8 cellular contexts compared by ENCODE assay signal in genomic region chr17:75412455-75413317, GRCh38. TPM values are rescaled to one million over a fixed set of nuclear protein-coding genes. Genes with fewer than 3 reads are reported as not detected.
DNase-seq lines count a peak whose midpoint lies in the region; ATAC-seq and TF ChIP-seq lines count a peak whose summit lies in the region.

No MANE protein-coding gene starts in this region.

- H3K4me3 ChIP-seq in Caco-2 (ENCODE audit: low read depth, low read length) = peak overlapping the region; percentile 11; the same call in 1 of the 2 replicates

- intact Hi-C loops in Caco-2 (cut with micrococcal nuclease; ENCODE audit: unreplicated experiment) = loop anchor here (1.0 kb wide), 4 partner anchors 89 to 172 kb away; partner anchors contain the start of gene SLC25A19

- DNase-seq in Caco-2 (peak; percentile 69 to 79), HFFc6 (peak; percentile 55), NCI-H2227 (lab: John Stamatoyannopoulos, UW; ENCODE audit: unreplicated experiment) (peak; percentile 82), WTC11 (ENCODE audit: low spot score) (peak; percentile 78), kidney tubule cell (ENCODE audit: low spot score) (peak; percentile 61)
- peak; percentile 71 for DNase-seq in central memory CD4-positive, alpha-beta T cell
- DNase-seq in stimulated activated CD4-positive, alpha-beta T cell treated with anti-CD3 and anti-CD28 coated beads, Interleukin-2, amount 100 ng/mL, for 48 hours = peak; percentile 61 to 66

- H3K4me1 Mint-ChIP-seq in Caco-2 (ENCODE audit: low read depth, unreplicated experiment) = no peaks in the 10 kb centered on the region
- peaks cover 15% of the 10 kb centered on the region for H3K4me1 Mint-ChIP-seq in HFFc6 (ENCODE audit: low read depth)
- H3K4me1 Mint-ChIP-seq in WTC11 = peaks cover 7% of the 10 kb centered on the region

- H3K27me3 Mint-ChIP-seq in Caco-2 (ENCODE audit: insufficient read depth, unreplicated experiment) (peaks cover 2% of the 10 kb centered on the region), HFFc6 (ENCODE audit: insufficient read depth) (peaks cover 23% of the 10 kb centered on the region), WTC11 (ENCODE audit: low read depth) (peaks cover 9% of the 10 kb centered on the region)

- H3K36me3 ChIP-seq in Caco-2 (ENCODE audit: control insufficient read depth, insufficient read depth, low read length) = no peaks in the 10 kb centered on the region

- no peaks in the 10 kb centered on the region for H3K27me3 ChIP-seq in Caco-2 (replicated peaks; ENCODE audit: control insufficient read depth, insufficient read depth, low read length)

- no peak overlapping the region for H3K27ac Mint-ChIP-seq in Caco-2 (ENCODE audit: unreplicated experiment)
- H3K27ac Mint-ChIP-seq in HFFc6 = no peak overlapping the region
- H3K27ac Mint-ChIP-seq in WTC11 = peak overlapping the region; percentile 29; the same call in 1 of the 2 replicates

- H3K9me3 Mint-ChIP-seq in Caco-2 (ENCODE audit: unreplicated experiment) = no peaks in the 10 kb centered on the region
- H3K9me3 Mint-ChIP-seq in HFFc6 = no peaks in the 10 kb centered on the region
- H3K9me3 Mint-ChIP-seq in WTC11 = no peaks in the 10 kb centered on the region

- H3K9me3 ChIP-seq in Caco-2 = no peaks in the 10 kb centered on the region

- TF ChIP-seq CTCF in Caco-2 (IDR thresholded peaks at IDR 0.05; ENCODE audit: insufficient read depth in 1 of 2, low read depth in 1 of 2, low read length in 1 of 2, severe bottlenecking in 1 of 2, unreplicated experiment in 1 of 2) = peak; percentile 80 to 90
- TF ChIP-seq CTCF in HFFc6 (IDR thresholded peaks at IDR 0.05) = peak; percentile 84
- peak; percentile 65 for TF ChIP-seq CTCF in WTC11 (IDR thresholded peaks at IDR 0.05)

- CTCF ChIA-PET in Caco-2 (lab: Charles Lee) = interaction anchor here (0.7 to 1.9 kb wide), 7 partner anchors 10 to 142 kb away, joined by 3 to 15 read pairs (median 6); partner anchors contain the start of genes MIF4GD and SLC25A19
- CTCF ChIA-PET in WTC11 (lab: Charles Lee) = interaction anchor here (0.6 to 5.9 kb wide), 36 partner anchors 9 to 540 kb away, joined by 3 to 56 read pairs (median 4); partner anchors contain the start of genes FDXR, MIF4GD, MRPS7 and NT5C

- BruUV-seq in Caco-2 (replicated peaks; lab: Mats Ljungman, UMichigan) = no TSS peak

- no peaks in the 10 kb centered on the region for H3K36me3 Mint-ChIP-seq in Caco-2 (ENCODE audit: insufficient read depth, unreplicated experiment)
- H3K36me3 Mint-ChIP-seq in HFFc6 (ENCODE audit: low read depth) = no peaks in the 10 kb centered on the region
- no peaks in the 10 kb centered on the region for H3K36me3 Mint-ChIP-seq in WTC11

- peak overlapping the region; percentile 27 for H3K4me3 Mint-ChIP-seq in Caco-2 (ENCODE audit: unreplicated experiment)
- H3K4me3 Mint-ChIP-seq in HFFc6 = peak overlapping the region; percentile 38
- 0 out of 2 replicates have a peak overlapping the region, but pooled peaks have one; percentile 10 for H3K4me3 Mint-ChIP-seq in WTC11

- ATAC-seq in WTC11 (peak; percentile 93), HG03175 (IDR thresholded peaks at IDR 0.05; ENCODE audit: unreplicated experiment) (no peak)

- POLR2A ChIA-PET in Caco-2 (lab: Charles Lee) (interaction anchor here (1.2 kb wide), 1 partner anchor 142 kb away, joined by 4 read pairs; the partner anchor contains the start of gene MIF4GD), WTC11 (lab: Charles Lee) (interaction anchor here (0.6 to 1.1 kb wide), 2 partner anchors 151 to 163 kb away, joined by 3 to 4 read pairs; partner anchors contain the start of gene GGA3)

- peaks cover 6% of the 10 kb centered on the region for H3K4me1 ChIP-seq in Caco-2

TF ChIP-seq in WTC11, 78 proteins besides CTCF, POLR2A, EP300 and RAD21:
- TF ChIP-seq ZMAT4 (CRISPR knock-in tag; IDR thresholded peaks at IDR 0.05) (no peak), ZNF512 (CRISPR knock-in tag; IDR thresholded peaks at IDR 0.05; ENCODE audit: borderline replicate concordance) (peak; percentile 62; the same call in 1 of the 2 replicates), ZSCAN18 (CRISPR knock-in tag; IDR thresholded peaks at IDR 0.05) (no peak)
TF ChIP-seq in WTC11: peak in this region for 1.

RNA-seq across cellular contexts. Expression of gene GRB2, which starts 7.2 kb away (rescaled TPM):
- total RNA-seq in Caco-2 (2022) = 113 and 115 TPM in 2 replicates
- total RNA-seq in HFFc6 (2021; fragmentation: NEBNext Ultra II Directional; extraction: Animal tissue kit (Norgen Biotek cat#: 25700)) = 100 to 1,000 TPM; 104 to 138 (median 116) TPM
- total RNA-seq in WTC11 (2021) = 82.9 to 93.3 TPM (median 92.6 TPM) in 3 replicates

RNA-seq across cellular contexts. Expression of gene TMEM94, which starts 43.7 kb away (rescaled TPM):
- 109 and 115 TPM in 2 replicates for total RNA-seq in Caco-2 (2022)
- 10 to 100 TPM; 31.7 to 43.9 (median 41.2) TPM for total RNA-seq in HFFc6 (2021; fragmentation: NEBNext Ultra II Directional; extraction: Animal tissue kit (Norgen Biotek cat#: 25700))
- 64.7 to 76.9 TPM (median 68.6 TPM) in 3 replicates for total RNA-seq in WTC11 (2021)
